Comparison of ENCODE assay signal across 8 cellular contexts in the genomic region with DNA sequence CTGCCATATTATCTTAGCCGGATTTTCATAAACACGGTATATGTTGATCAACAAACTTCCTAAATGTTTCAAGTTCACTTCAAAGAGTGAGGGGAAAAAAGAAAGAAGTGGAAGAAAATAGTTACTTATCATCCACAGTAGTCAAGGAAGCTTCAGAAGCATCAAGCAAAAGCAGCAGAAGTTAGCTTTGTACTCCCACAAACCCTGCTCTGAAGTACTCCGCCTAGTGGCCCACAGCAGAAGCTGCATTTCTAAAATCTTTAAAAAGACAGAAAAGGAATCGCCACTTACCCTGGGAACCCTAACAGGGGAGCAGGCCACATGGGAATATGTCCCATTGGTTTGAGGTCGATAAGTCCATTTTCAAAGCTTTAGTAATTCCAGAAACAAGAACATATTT.
DNase-seq lines count a peak whose midpoint lies in the region; ATAC-seq and TF ChIP-seq lines count a peak whose summit lies in the region.
"Not testable (repeated sequence)": the region's sequence is repeated elsewhere in the genome, so short reads cannot be mapped to it uniquely, and the experiment has no call there.

No MANE protein-coding gene starts in this region.

- peaks cover 68% of the 10 kb centered on the region for H3K27me3 Mint-ChIP-seq in H9 (ENCODE audit: low read depth)
- peaks cover 89% of the 10 kb centered on the region for H3K27me3 Mint-ChIP-seq in WTC11 (ENCODE audit: low read depth)
- not testable (repeated sequence) for H3K27me3 Mint-ChIP-seq in nephron progenitor cell (ENCODE audit: low read depth, poor library complexity)

- not testable (repeated sequence) for H2AK5ac ChIP-seq in H9 (ENCODE audit: insufficient read length, low read length)

- H2BK120ac ChIP-seq in H9 (ENCODE audit: low read depth, low read length, poor library complexity, severe bottlenecking) = not testable (repeated sequence)

- not testable (repeated sequence) for H3K79me2 ChIP-seq in H9 (ENCODE audit: insufficient read depth, low read length); OCI-LY3 (ENCODE audit: low read length)

- not testable (repeated sequence) for H3K4me3 Mint-ChIP-seq in H9, WTC11, nephron progenitor cell

- H3K4me1 Mint-ChIP-seq in H9, WTC11, nephron progenitor cell: not testable (repeated sequence)

- H3K18ac ChIP-seq in H9 (ENCODE audit: insufficient read length, low read depth, low read length) = not testable (repeated sequence)

- not testable (repeated sequence) for H3K4me1 ChIP-seq in H9 (ENCODE audit: insufficient read depth, low read length); OCI-LY3 (ENCODE audit: low read length); heart left ventricle; upper lobe of right lung

- not testable (repeated sequence) for H3K79me1 ChIP-seq in H9 (ENCODE audit: insufficient read depth, low read depth, low read length, poor library complexity, severe bottlenecking)

- POLR2A ChIA-PET in BJ (lab: Charles Lee); WTC11 (lab: Charles Lee): not testable (repeated sequence)

- not testable (repeated sequence) for DNase-seq in BJ (ENCODE audit: low read depth); H9; WTC11 (ENCODE audit: low spot score); dorsolateral prefrontal cortex; heart left ventricle; nephron progenitor cell; upper lobe of right lung

- H3K36me3 Mint-ChIP-seq in H9 (ENCODE audit: insufficient read depth in 1 of 3, low read depth in 3 of 3); WTC11; nephron progenitor cell (ENCODE audit: low read depth): not testable (repeated sequence)

- H4K20me1 ChIP-seq in H9 (ENCODE audit: control insufficient read depth, insufficient read depth, insufficient read length); OCI-LY3 (ENCODE audit: insufficient read depth, low read length): not testable (repeated sequence)

- WGBS in H9 (ENCODE audit: extremely low coverage, insufficient read length, low lambda C conversion rate) = no CpG with 5 or more reads among the region's 5 CpGs
- 55 to 59% (median 57%) methylated on average over 4 to 5 of the region's 5 CpGs for WGBS in heart left ventricle, 4 donors

- not testable (repeated sequence) for H2BK15ac ChIP-seq in H9 (ENCODE audit: low read depth, low read length)

- H4K5ac ChIP-seq in H9 (ENCODE audit: insufficient read length, low read depth, low read length) = not testable (repeated sequence)

- H3K23ac ChIP-seq in H9 (ENCODE audit: insufficient read length, low read depth, low read length) = not testable (repeated sequence)

- not testable (repeated sequence) for TF ChIP-seq POLR2A in heart left ventricle (IDR thresholded peaks at IDR 0.05)

- not testable (repeated sequence) for H2BK12ac ChIP-seq in H9 (ENCODE audit: insufficient read length, low read depth, low read length)

- H3K9ac ChIP-seq in H9 (ENCODE audit: extremely low read depth, insufficient read length, low read length); OCI-LY3 (ENCODE audit: low read length): not testable (repeated sequence)

- H3K4ac ChIP-seq in H9 (ENCODE audit: low read depth, low read length) = not testable (repeated sequence)

- not testable (repeated sequence) for H3K9me3 ChIP-seq in H9 (ENCODE audit: control insufficient read depth, low read depth, low read length); OCI-LY3 (ENCODE audit: insufficient read depth, low read length); heart left ventricle; upper lobe of right lung

- H3K9me3 Mint-ChIP-seq in H9 (peaks cover 10 to 15% of the 10 kb centered on the region in 2 experiments; a peak in 4 of 5 replicates), WTC11 (peaks cover 20% of the 10 kb centered on the region)
- H3K9me3 Mint-ChIP-seq in nephron progenitor cell = not testable (repeated sequence)

- CTCF ChIA-PET in BJ (lab: Yijun Ruan, JAX); WTC11 (lab: Charles Lee): not testable (repeated sequence)

- not testable (repeated sequence) for H4K8ac ChIP-seq in H9 (replicated peaks; ENCODE audit: insufficient read length, low read depth, low read length)

- 0 out of 2 replicates have a peak, but pooled peaks have one; percentile 24 for TF ChIP-seq CTCF in BJ (IDR thresholded peaks at IDR 0.05; ENCODE audit: insufficient read depth, low read depth, low read length)
- peak; percentile 52 for TF ChIP-seq CTCF in H9 (conservative IDR thresholded peaks at IDR 0.05)
- TF ChIP-seq CTCF in OCI-LY3 (IDR thresholded peaks at IDR 0.05; ENCODE audit: low read depth, low read length) = 0 out of 2 replicates have a peak, but pooled peaks have one; percentile 27
- peak; percentile 25; the same call in 1 of the 2 replicates for TF ChIP-seq CTCF in WTC11 (IDR thresholded peaks at IDR 0.05)
- peak in 39 of 56 donors; percentile 5 to 46 (median 31) for TF ChIP-seq CTCF in dorsolateral prefrontal cortex (IDR thresholded peaks at IDR 0.05 in 54 of 56, conservative IDR thresholded peaks at IDR 0.05 in 2 of 56; ENCODE audit: low read depth in 1 of 56, partially characterized antibody in 56 of 56)
- TF ChIP-seq CTCF in heart left ventricle (IDR thresholded peaks at IDR 0.05) = peak in 10 of 12 donors; percentile 13 to 46 (median 38)
- peak; percentile 38 for TF ChIP-seq CTCF in nephron progenitor cell (IDR thresholded peaks at IDR 0.05)
- TF ChIP-seq CTCF in upper lobe of right lung (IDR thresholded peaks at IDR 0.05) = peak; percentile 42

- intact Hi-C loops in dorsolateral prefrontal cortex (cut with DNase I); heart left ventricle (cut with DNase I); upper lobe of right lung (cut with DNase I): not testable (repeated sequence)

- H3K14ac ChIP-seq in H9 (ENCODE audit: insufficient read depth, low read length) = not testable (repeated sequence)

- H3K4me3 ChIP-seq in BJ (ENCODE audit: low read depth, low read length); OCI-LY3 (ENCODE audit: low read length); dorsolateral prefrontal cortex; heart left ventricle; upper lobe of right lung: not testable (repeated sequence)

- H3K27me3 ChIP-seq in BJ (ENCODE audit: control insufficient read depth, insufficient read depth, low read length); H9 (ENCODE audit: insufficient read depth, low read length); OCI-LY3 (ENCODE audit: low read depth, low read length); dorsolateral prefrontal cortex; heart left ventricle; upper lobe of right lung: not testable (repeated sequence)

- not testable (repeated sequence) for H2BK20ac ChIP-seq in H9 (ENCODE audit: low read depth, low read length, poor library complexity, severe bottlenecking)

- ATAC-seq in WTC11, heart left ventricle, upper lobe of right lung: not testable (repeated sequence)

- H3K36me3 ChIP-seq in BJ (ENCODE audit: control insufficient read depth, insufficient read depth, low read length); OCI-LY3 (replicated peaks; ENCODE audit: low read depth, low read length); heart left ventricle; upper lobe of right lung: not testable (repeated sequence)

- H3K23me2 ChIP-seq in H9 (ENCODE audit: insufficient read length, low read depth, low read length, poor library complexity, severe bottlenecking) = not testable (repeated sequence)

- H3K27ac Mint-ChIP-seq in H9, WTC11, nephron progenitor cell: not testable (repeated sequence)

- H2AFZ ChIP-seq in H9 (ENCODE audit: low read length); OCI-LY3 (ENCODE audit: low read depth, low read length): not testable (repeated sequence)

- H4K91ac ChIP-seq in H9 (ENCODE audit: insufficient read length, low read depth, low read length) = not testable (repeated sequence)

- H3K27ac ChIP-seq in H9 (ENCODE audit: insufficient read length, low read depth, low read length); OCI-LY3 (ENCODE audit: low read length); dorsolateral prefrontal cortex; heart left ventricle; upper lobe of right lung: not testable (repeated sequence)

- H3T11ph ChIP-seq in H9 (ENCODE audit: low read length) = not testable (repeated sequence)

- not testable (repeated sequence) for H2BK5ac ChIP-seq in H9 (ENCODE audit: insufficient read length, low read length)

- not testable (repeated sequence) for H3K4me2 ChIP-seq in H9 (ENCODE audit: insufficient read depth, insufficient read length, low read length); OCI-LY3 (ENCODE audit: low read length)

- H3K56ac ChIP-seq in H9 (ENCODE audit: insufficient read length, low read depth, low read length) = not testable (repeated sequence)
